In genomic region chr18:48801728-48802542, GRCh38 we compare ENCODE assay signal across 1 cellular context.
TF ChIP-seq lines count a peak whose summit lies in the region.

No MANE protein-coding gene starts in this region.

TF ChIP-seq in K562, 482 proteins besides CTCF, POLR2A, EP300 and RAD21 (continued from another document and continues in another):
- TF ChIP-seq, protein P1, sequence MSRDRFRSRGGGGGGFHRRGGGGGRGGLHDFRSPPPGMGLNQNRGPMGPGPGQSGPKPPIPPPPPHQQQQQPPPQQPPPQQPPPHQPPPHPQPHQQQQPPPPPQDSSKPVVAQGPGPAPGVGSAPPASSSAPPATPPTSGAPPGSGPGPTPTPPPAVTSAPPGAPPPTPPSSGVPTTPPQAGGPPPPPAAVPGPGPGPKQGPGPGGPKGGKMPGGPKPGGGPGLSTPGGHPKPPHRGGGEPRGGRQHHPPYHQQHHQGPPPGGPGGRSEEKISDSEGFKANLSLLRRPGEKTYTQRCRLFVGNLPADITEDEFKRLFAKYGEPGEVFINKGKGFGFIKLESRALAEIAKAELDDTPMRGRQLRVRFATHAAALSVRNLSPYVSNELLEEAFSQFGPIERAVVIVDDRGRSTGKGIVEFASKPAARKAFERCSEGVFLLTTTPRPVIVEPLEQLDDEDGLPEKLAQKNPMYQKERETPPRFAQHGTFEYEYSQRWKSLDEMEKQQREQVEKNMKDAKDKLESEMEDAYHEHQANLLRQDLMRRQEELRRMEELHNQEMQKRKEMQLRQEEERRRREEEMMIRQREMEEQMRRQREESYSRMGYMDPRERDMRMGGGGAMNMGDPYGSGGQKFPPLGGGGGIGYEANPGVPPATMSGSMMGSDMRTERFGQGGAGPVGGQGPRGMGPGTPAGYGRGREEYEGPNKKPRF (IDR thresholded peaks at IDR 0.05; ENCODE audit: low read depth, low read length): no peak
- no peak for TF ChIP-seq NFE2 (IDR thresholded peaks at IDR 0.05; ENCODE audit: low read depth)
- no peak for TF ChIP-seq SIX5 (IDR thresholded peaks at IDR 0.05; ENCODE audit: borderline replicate concordance in 1 of 2, insufficient read depth in 1 of 2, low read depth in 1 of 2, low read length in 2 of 2)
- TF ChIP-seq, protein P2, sequence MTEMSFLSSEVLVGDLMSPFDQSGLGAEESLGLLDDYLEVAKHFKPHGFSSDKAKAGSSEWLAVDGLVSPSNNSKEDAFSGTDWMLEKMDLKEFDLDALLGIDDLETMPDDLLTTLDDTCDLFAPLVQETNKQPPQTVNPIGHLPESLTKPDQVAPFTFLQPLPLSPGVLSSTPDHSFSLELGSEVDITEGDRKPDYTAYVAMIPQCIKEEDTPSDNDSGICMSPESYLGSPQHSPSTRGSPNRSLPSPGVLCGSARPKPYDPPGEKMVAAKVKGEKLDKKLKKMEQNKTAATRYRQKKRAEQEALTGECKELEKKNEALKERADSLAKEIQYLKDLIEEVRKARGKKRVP (CRISPR knock-in tag; IDR thresholded peaks at IDR 0.05): no peak
- no peak for TF ChIP-seq CREM (IDR thresholded peaks at IDR 0.05; ENCODE audit: low read depth)
- TF ChIP-seq, protein P3, sequence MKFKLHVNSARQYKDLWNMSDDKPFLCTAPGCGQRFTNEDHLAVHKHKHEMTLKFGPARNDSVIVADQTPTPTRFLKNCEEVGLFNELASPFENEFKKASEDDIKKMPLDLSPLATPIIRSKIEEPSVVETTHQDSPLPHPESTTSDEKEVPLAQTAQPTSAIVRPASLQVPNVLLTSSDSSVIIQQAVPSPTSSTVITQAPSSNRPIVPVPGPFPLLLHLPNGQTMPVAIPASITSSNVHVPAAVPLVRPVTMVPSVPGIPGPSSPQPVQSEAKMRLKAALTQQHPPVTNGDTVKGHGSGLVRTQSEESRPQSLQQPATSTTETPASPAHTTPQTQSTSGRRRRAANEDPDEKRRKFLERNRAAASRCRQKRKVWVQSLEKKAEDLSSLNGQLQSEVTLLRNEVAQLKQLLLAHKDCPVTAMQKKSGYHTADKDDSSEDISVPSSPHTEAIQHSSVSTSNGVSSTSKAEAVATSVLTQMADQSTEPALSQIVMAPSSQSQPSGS (CRISPR knock-in tag; IDR thresholded peaks at IDR 0.05): no peak
- TF ChIP-seq JUND (IDR thresholded peaks at IDR 0.05; ENCODE audit: borderline replicate concordance, low read depth, low read length): peak; percentile 39; the same call in 1 of the 2 replicates
- no peak for TF ChIP-seq JUND (tag; IDR thresholded peaks at IDR 0.05; ENCODE audit: borderline replicate concordance, low read depth, low read length)
- TF ChIP-seq ZBTB11 (CRISPR knock-in tag; IDR thresholded peaks at IDR 0.05): no peak
- no peak for TF ChIP-seq SLC30A9 (CRISPR knock-in tag; IDR thresholded peaks at IDR 0.05)
- TF ChIP-seq TAF15 (IDR thresholded peaks at IDR 0.05; ENCODE audit: low read depth, low read length): no peak
- TF ChIP-seq NFIX (CRISPR knock-in tag; IDR thresholded peaks at IDR 0.05; ENCODE audit: low read depth): no peak
- no peak for TF ChIP-seq ZNF274 (IDR thresholded peaks at IDR 0.05; ENCODE audit: borderline replicate concordance, low read depth, low read length)
- no peak for TF ChIP-seq SMC3 (conservative IDR thresholded peaks at IDR 0.05; ENCODE audit: insufficient read depth, low read depth, low read length)
- TF ChIP-seq SPI1 (IDR thresholded peaks at IDR 0.05; ENCODE audit: borderline replicate concordance, low read depth, low read length): no peak
- TF ChIP-seq, protein P4, sequence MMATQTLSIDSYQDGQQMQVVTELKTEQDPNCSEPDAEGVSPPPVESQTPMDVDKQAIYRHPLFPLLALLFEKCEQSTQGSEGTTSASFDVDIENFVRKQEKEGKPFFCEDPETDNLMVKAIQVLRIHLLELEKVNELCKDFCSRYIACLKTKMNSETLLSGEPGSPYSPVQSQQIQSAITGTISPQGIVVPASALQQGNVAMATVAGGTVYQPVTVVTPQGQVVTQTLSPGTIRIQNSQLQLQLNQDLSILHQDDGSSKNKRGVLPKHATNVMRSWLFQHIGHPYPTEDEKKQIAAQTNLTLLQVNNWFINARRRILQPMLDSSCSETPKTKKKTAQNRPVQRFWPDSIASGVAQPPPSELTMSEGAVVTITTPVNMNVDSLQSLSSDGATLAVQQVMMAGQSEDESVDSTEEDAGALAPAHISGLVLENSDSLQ (IDR thresholded peaks at IDR 0.05): no peak
- no peak for TF ChIP-seq ZBTB33 (CRISPR knock-in tag; IDR thresholded peaks at IDR 0.05)
- no peak for TF ChIP-seq ATF1 (CRISPR knock-in tag; IDR thresholded peaks at IDR 0.05)
- TF ChIP-seq ATF1 (tag; IDR thresholded peaks at IDR 0.05): no peak
- peak; percentile 24; the same call in 1 of the 2 replicates for TF ChIP-seq ATF7 (IDR thresholded peaks at IDR 0.05)
- TF ChIP-seq, protein P5, sequence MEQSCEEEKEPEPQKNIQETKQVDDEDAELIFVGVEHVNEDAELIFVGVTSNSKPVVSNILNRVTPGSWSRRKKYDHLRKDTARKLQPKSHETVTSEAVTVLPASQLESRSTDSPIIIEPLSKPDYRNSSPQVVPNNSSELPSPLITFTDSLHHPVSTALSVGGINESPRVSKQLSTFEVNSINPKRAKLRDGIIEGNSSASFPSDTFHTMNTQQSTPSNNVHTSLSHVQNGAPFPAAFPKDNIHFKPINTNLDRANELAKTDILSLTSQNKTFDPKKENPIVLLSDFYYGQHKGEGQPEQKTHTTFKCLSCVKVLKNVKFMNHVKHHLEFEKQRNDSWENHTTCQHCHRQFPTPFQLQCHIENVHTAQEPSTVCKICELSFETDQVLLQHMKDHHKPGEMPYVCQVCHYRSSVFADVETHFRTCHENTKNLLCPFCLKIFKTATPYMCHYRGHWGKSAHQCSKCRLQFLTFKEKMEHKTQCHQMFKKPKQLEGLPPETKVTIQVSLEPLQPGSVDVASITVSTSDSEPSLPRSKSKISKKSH (CRISPR knock-in tag; IDR thresholded peaks at IDR 0.05): no peak
- no peak for TF ChIP-seq SMAD3 (CRISPR knock-in tag; conservative IDR thresholded peaks at IDR 0.05)
- TF ChIP-seq, protein P6, sequence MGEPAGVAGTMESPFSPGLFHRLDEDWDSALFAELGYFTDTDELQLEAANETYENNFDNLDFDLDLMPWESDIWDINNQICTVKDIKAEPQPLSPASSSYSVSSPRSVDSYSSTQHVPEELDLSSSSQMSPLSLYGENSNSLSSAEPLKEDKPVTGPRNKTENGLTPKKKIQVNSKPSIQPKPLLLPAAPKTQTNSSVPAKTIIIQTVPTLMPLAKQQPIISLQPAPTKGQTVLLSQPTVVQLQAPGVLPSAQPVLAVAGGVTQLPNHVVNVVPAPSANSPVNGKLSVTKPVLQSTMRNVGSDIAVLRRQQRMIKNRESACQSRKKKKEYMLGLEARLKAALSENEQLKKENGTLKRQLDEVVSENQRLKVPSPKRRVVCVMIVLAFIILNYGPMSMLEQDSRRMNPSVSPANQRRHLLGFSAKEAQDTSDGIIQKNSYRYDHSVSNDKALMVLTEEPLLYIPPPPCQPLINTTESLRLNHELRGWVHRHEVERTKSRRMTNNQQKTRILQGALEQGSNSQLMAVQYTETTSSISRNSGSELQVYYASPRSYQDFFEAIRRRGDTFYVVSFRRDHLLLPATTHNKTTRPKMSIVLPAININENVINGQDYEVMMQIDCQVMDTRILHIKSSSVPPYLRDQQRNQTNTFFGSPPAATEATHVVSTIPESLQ (CRISPR knock-in tag; IDR thresholded peaks at IDR 0.05): no peak
- TF ChIP-seq NR2F6 (CRISPR knock-in tag; IDR thresholded peaks at IDR 0.05): no peak
- no peak for TF ChIP-seq TAF7 (tag; IDR thresholded peaks at IDR 0.05)
- no peak for TF ChIP-seq RBFOX2 (IDR thresholded peaks at IDR 0.05; ENCODE audit: low read depth, low read length)
- TF ChIP-seq NR2C2 (CRISPR knock-in tag; IDR thresholded peaks at IDR 0.05): no peak
- peak; percentile 78 for TF ChIP-seq NR2C2 (tag; IDR thresholded peaks at IDR 0.05)
- TF ChIP-seq ZNF3 (CRISPR knock-in tag; IDR thresholded peaks at IDR 0.05): no peak
- TF ChIP-seq POLR2AphosphoS5 (IDR thresholded peaks at IDR 0.05; ENCODE audit: control insufficient read depth, insufficient read depth, low read depth, low read length): no peak
- no peak for TF ChIP-seq DPF2 (IDR thresholded peaks at IDR 0.05)
- TF ChIP-seq, protein P7, sequence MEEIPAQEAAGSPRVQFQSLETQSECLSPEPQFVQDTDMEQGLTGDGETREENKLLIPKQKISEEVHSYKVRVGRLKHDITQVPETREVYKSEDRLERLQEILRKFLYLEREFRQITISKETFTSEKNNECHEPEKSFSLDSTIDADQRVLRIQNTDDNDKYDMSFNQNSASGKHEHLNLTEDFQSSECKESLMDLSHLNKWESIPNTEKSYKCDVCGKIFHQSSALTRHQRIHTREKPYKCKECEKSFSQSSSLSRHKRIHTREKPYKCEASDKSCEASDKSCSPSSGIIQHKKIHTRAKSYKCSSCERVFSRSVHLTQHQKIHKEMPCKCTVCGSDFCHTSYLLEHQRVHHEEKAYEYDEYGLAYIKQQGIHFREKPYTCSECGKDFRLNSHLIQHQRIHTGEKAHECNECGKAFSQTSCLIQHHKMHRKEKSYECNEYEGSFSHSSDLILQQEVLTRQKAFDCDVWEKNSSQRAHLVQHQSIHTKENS (CRISPR knock-in tag; IDR thresholded peaks at IDR 0.05): no peak
- TF ChIP-seq ARID1B (IDR thresholded peaks at IDR 0.05): no peak
- peak; percentile 64; the same call in 1 of the 2 replicates for TF ChIP-seq ZEB2 (IDR thresholded peaks at IDR 0.05)
- TF ChIP-seq ZBTB17 (CRISPR knock-in tag; IDR thresholded peaks at IDR 0.05): no peak
